Comparison of ENCODE assay signal across 9 cellular contexts in the genomic region with DNA sequence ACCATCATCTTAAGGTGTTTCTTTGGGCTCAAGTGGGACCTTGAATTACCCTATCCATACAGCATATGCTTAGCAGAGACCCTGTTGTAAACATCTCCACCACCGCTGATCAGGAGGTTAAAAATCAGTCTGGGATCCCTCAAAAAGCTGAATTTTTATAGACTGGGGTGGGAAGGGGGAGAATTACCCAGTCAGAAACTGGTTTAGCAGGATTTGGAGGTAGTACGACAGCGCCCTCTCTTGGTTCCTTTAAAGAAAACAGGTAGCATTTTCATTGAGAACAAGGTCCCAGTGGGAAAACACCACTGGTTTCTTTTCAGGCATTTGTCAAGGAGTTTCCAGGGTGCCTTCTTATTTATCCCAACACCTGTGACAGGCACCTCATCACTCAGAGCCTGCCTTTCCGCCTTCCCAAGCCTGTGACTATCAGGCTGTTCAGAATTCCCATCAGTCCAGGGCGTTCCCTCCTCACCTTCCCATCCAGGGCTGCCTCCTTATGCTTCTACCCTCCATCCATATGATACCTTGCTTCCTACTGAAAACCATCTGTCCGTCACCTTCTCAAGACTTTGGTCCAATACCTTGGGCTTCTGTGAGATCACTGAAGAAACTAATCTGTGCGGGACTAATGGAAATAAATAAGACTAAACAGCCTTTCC.
DNase-seq lines count a peak whose midpoint lies in the region; ATAC-seq and TF ChIP-seq lines count a peak whose summit lies in the region.
"Had no signal": no experiment of that assay in that cellular context is flagged by ENCODE, and none has a peak within 500 bp of the region (broad histone marks: within the 10 kb centered on the region; RNA-seq: fewer than 3 reads in every experiment).

No MANE protein-coding gene starts in this region.

- ATAC-seq in mucosa of descending colon: peak; percentile 69
- ATAC-seq in aorta (ENCODE audit: low FRiP score): no peak

- H3K9me3 ChIP-seq in breast epithelium: no peaks in the 10 kb centered on the region
- H3K9me3 ChIP-seq in mucosa of descending colon: no peaks in the 10 kb centered on the region
- no peaks in the 10 kb centered on the region for H3K9me3 ChIP-seq in aorta (ENCODE audit: control insufficient read depth, low read length)

- WGBS in aorta, 2 donors: 57 to 62% methylated on average over 7 of the region's 7 CpGs

- intact Hi-C loops in breast epithelium (cut with DNase I; ENCODE audit: low total_unique reads): no loop called here
- intact Hi-C loops in mucosa of descending colon (cut with DNase I, micrococcal nuclease): no loop called here
- intact Hi-C loops in aorta (cut with DNase I): no loop called here

- no peak overlapping the region for H3K4me3 ChIP-seq in breast epithelium
- H3K4me3 ChIP-seq in mucosa of descending colon: no peak overlapping the region
- H3K4me3 ChIP-seq in aorta (ENCODE audit: low read length in 2 of 2): no peak overlapping the region

- DNase-seq in ELF-1 (ENCODE audit: low read depth, low spot score): peak; percentile 47
- DNase-seq in NCI-H2196 treated with DMSO at 0.1 percent for 48 hours (lab: John Stamatoyannopoulos, UW; ENCODE audit: unreplicated experiment): peak; percentile 53
- no peak for DNase-seq in breast epithelium (ENCODE audit: low spot score in 2 of 2)
- DNase-seq in mucosa of descending colon: peak in 1 of 3 donors; percentile 20
- DNase-seq in 8988T: no peak
- no peak for DNase-seq in aorta
- no peak for DNase-seq in amniotic stem cell (lab: John Stamatoyannopoulos, UW)
- DNase-seq in H4 (ENCODE audit: low spot score): no peak
- DNase-seq: cerebellar nuclear complex had no signal

- TF ChIP-seq CTCF in breast epithelium (IDR thresholded peaks at IDR 0.05) (peak in 2 of 3 donors; percentile 49 to 53), mucosa of descending colon (IDR thresholded peaks at IDR 0.05) (no peak)

- H3K4me1 ChIP-seq in breast epithelium: no peaks in the 10 kb centered on the region
- no peaks in the 10 kb centered on the region for H3K4me1 ChIP-seq in mucosa of descending colon (ENCODE audit: low read depth)
- H3K4me1 ChIP-seq in aorta (ENCODE audit: control insufficient read depth in 1 of 2, insufficient read depth in 2 of 2, low read length in 2 of 2): no peaks in the 10 kb centered on the region

- no peaks in the 10 kb centered on the region for H3K27me3 ChIP-seq in breast epithelium
- no peaks in the 10 kb centered on the region for H3K27me3 ChIP-seq in aorta (ENCODE audit: control insufficient read depth in 1 of 2, insufficient read depth in 2 of 2, low read length in 1 of 2)

- TF ChIP-seq POLR2A in breast epithelium (IDR thresholded peaks at IDR 0.05): no peak

- no peak overlapping the region for H3K27ac ChIP-seq in breast epithelium
- H3K27ac ChIP-seq in aorta (ENCODE audit: low read depth in 1 of 2, low read length in 2 of 2): no peak overlapping the region

- H3K36me3 ChIP-seq in breast epithelium (no peaks in the 10 kb centered on the region), mucosa of descending colon (ENCODE audit: low read depth) (no peaks in the 10 kb centered on the region), aorta (ENCODE audit: control insufficient read depth in 1 of 2, insufficient read depth in 2 of 2, low read length in 1 of 2) (no peaks in the 10 kb centered on the region)

Comparison
In these comparisons a context has a peak if more than half of its experiments do, and no peak if none do; other contexts are left out.
1. DNase-seq: peak in ELF-1 (single experiment) and NCI-H2196 treated with DMSO at 0.1 percent for 48 hours (single experiment); none in breast epithelium (0 of 2), 8988T (single experiment), aorta (0 of 2), amniotic stem cell (single experiment) and H4 (single experiment).